1 cellular context compared by ENCODE assay signal in the genomic region with DNA sequence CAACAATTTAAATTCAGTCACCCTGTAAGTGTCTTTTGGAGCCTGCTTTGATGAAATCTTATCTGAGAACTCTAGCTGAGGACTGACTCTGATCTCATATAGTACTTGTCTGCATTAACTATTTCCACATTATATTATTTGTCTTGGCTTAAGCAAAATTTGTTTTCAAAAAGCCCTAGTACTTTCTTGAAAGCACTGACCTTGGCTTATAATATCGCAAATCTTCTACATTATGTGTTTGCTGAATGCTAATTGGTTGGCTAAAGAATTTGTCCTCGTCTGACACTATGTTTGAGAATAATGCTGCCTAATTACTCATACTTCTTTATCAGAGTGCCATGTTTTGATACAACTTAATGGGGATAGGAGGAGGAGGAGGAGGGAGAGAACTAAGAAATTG.
TF ChIP-seq lines count a peak whose summit lies in the region.

No MANE protein-coding gene starts in this region.

TF ChIP-seq in A549, 52 proteins besides CTCF, POLR2A, EP300 and RAD21 (continued from another document):
- TF ChIP-seq, protein P1, sequence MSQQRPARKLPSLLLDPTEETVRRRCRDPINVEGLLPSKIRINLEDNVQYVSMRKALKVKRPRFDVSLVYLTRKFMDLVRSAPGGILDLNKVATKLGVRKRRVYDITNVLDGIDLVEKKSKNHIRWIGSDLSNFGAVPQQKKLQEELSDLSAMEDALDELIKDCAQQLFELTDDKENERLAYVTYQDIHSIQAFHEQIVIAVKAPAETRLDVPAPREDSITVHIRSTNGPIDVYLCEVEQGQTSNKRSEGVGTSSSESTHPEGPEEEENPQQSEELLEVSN (IDR thresholded peaks at IDR 0.05; ENCODE audit: borderline replicate concordance, low read depth) = no peak
- TF ChIP-seq TP53 (CRISPR knock-in tag; IDR thresholded peaks at IDR 0.05) (no peak), CHD4 (IDR thresholded peaks at IDR 0.05; ENCODE audit: borderline replicate concordance) (no peak), ZC3H11A (IDR thresholded peaks at IDR 0.05) (no peak), POLR2AphosphoS2 (conservative IDR thresholded peaks at IDR 0.05; ENCODE audit: low read length) (no peak), FOSL2 (IDR thresholded peaks at IDR 0.05) (no peak), FOSL2 (CRISPR knock-in tag; IDR thresholded peaks at IDR 0.05) (no peak)
- TF ChIP-seq, protein P2, sequence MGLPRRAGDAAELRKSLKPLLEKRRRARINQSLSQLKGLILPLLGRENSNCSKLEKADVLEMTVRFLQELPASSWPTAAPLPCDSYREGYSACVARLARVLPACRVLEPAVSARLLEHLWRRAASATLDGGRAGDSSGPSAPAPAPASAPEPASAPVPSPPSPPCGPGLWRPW (IDR thresholded peaks at IDR 0.05) = no peak
- TF ChIP-seq, protein P3, sequence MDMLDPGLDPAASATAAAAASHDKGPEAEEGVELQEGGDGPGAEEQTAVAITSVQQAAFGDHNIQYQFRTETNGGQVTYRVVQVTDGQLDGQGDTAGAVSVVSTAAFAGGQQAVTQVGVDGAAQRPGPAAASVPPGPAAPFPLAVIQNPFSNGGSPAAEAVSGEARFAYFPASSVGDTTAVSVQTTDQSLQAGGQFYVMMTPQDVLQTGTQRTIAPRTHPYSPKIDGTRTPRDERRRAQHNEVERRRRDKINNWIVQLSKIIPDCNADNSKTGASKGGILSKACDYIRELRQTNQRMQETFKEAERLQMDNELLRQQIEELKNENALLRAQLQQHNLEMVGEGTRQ (IDR thresholded peaks at IDR 0.05) = no peak
TF ChIP-seq in A549: peak in this region for 0.
